Comparison of ENCODE assay signal across 21 cellular contexts in genomic region chr17:37740861-37741260, GRCh38. TPM values are rescaled to one million over a fixed set of nuclear protein-coding genes. Genes with fewer than 3 reads are reported as not detected.
A peak's percentile ranks its signal among the peaks of the same experiment; 100 is the strongest.
DNase-seq lines count a peak whose midpoint lies in the region; ATAC-seq, FAIRE-seq and TF ChIP-seq lines count a peak whose summit lies in the region.
"Had no signal": no experiment of that assay in that cellular context is flagged by ENCODE, and none has a peak within 500 bp of the region (broad histone marks: within the 10 kb centered on the region; RNA-seq: fewer than 3 reads in every experiment).

No MANE protein-coding gene starts in this region.

- POLR2A ChIA-PET in A549 (lab: Yijun Ruan, JAX) = no interaction called here
- POLR2A ChIA-PET in RWPE1 (lab: Yijun Ruan, JAX; ENCODE audit: low non-redundant PET) = interaction anchor here (0.7 kb wide), 1 partner anchor 168 kb away, joined by 3 read pairs; no protein-coding TSS in a partner anchor

- H3K4me2 ChIP-seq in A549 (peak overlapping the region; percentile 90), OCI-LY3 (ENCODE audit: low read length) (peak overlapping the region; percentile 96)
- H3K4me2 ChIP-seq: BLaER1 treated with 17β-estradiol and CSF1 and Interleukin-3, amounts not matched to agents 10 nM and 100 nM had no signal

- DNase-seq in A549 (ENCODE audit: low read depth in 1 of 2, low spot score in 1 of 2) = no peak
- no peak for DNase-seq in RWPE1 (ENCODE audit: low spot score)
- DNase-seq in DMS53 (lab: John Stamatoyannopoulos, UW) = no peak
- DNase-seq: CD8-positive, alpha-beta memory T cell; GF-D8; H9; KG1; NCI-H1436; NCI-H2029; NCI-H2171; NCI-H446 treated with DMSO at 0.1 percent for 48 hours; NK-92 treated with Interleukin-12 subunit alpha and Interleukin-12 subunit beta, amount 100 ng/mL, for 24 hours; PC-9 had no signal

- H3K4me1 Mint-ChIP-seq in nephron = peaks cover 5% of the 10 kb centered on the region

- H3K4me1 ChIP-seq in A549 (peaks cover 44% of the 10 kb centered on the region), OCI-LY3 (ENCODE audit: low read length) (peaks cover 13% of the 10 kb centered on the region), endocrine pancreas (ENCODE audit: control insufficient read depth, insufficient read depth, low read length) (peaks cover 7% of the 10 kb centered on the region)

- FAIRE-seq in A549 (lab: Jason Lieb, UNC) = no peak
- FAIRE-seq: A204.1 had no signal

- peaks cover 41% of the 10 kb centered on the region for H4K20me1 ChIP-seq in OCI-LY3 (ENCODE audit: insufficient read depth, low read length)

- peaks cover 97% of the 10 kb centered on the region for H3K27me3 Mint-ChIP-seq in nephron (ENCODE audit: low read depth)

- H3K4me3 ChIP-seq in A549 (peak overlapping the region; percentile 67), OCI-LY3 (ENCODE audit: low read length) (peak overlapping the region; percentile 95), endocrine pancreas (ENCODE audit: control insufficient read depth, insufficient read depth, low read length) (peak overlapping the region; percentile 77)
- H3K4me3 ChIP-seq: BLaER1 treated with 17β-estradiol and CSF1 and Interleukin-3, amounts not matched to agents 10 nM and 100 nM; PC-9; SJSA1 had no signal

- H3K27ac ChIP-seq in A549 (peak overlapping the region in 1 of 2 experiments; percentile 81; a peak in 3 of 6 replicates), OCI-LY3 (ENCODE audit: low read length) (no peak overlapping the region), RWPE1 (no peak overlapping the region)
- H3K27ac ChIP-seq: BLaER1 treated with 17β-estradiol and CSF1 and Interleukin-3, amounts not matched to agents 10 nM and 100 nM; PC-9; SJSA1 had no signal

- H3K9me3 ChIP-seq in A549 = no peaks in the 10 kb centered on the region
- H3K9me3 ChIP-seq in OCI-LY3 (ENCODE audit: insufficient read depth, low read length) = no peaks in the 10 kb centered on the region
- no peaks in the 10 kb centered on the region for H3K9me3 ChIP-seq in endocrine pancreas (ENCODE audit: control insufficient read depth, low read length)

- 5% methylated on average over 4 of the region's 4 CpGs for WGBS in A549 (ENCODE audit: missing lambda C conversion rate)

- no peaks in the 10 kb centered on the region for H3K9me3 Mint-ChIP-seq in nephron
- H3K9me3 Mint-ChIP-seq: CD8-positive, alpha-beta memory T cell had no signal

- TF ChIP-seq CTCF in A549 (IDR thresholded peaks at IDR 0.05) (no peak), OCI-LY3 (IDR thresholded peaks at IDR 0.05; ENCODE audit: low read depth, low read length) (no peak), nephron (IDR thresholded peaks at IDR 0.05; ENCODE audit: unreplicated experiment in 3 of 3) (no peak), RWPE1 (conservative IDR thresholded peaks at IDR 0.05; ENCODE audit: low read depth) (no peak)

- CTCF ChIA-PET in A549 (lab: Yijun Ruan, JAX) = interaction anchor here (0.6 to 10.3 kb wide), 7 partner anchors 16 to 368 kb away, joined by 3 to 60 read pairs (median 20); no protein-coding TSS in a partner anchor
- CTCF ChIA-PET in RWPE1 (lab: Yijun Ruan, JAX) = no interaction called here

- no peak for TF ChIP-seq RAD21 in A549 (conservative IDR thresholded peaks at IDR 0.05 in 1 of 2, IDR thresholded peaks at IDR 0.05 in 1 of 2)

- H3K4me3 Mint-ChIP-seq in nephron = peak overlapping the region; percentile 80 to 88 (median 86)

- ATAC-seq in A549 (no peak), HG03520 (IDR thresholded peaks at IDR 0.05; ENCODE audit: unreplicated experiment) (no peak), HG03521 (IDR thresholded peaks at IDR 0.05; ENCODE audit: unreplicated experiment) (no peak)

- H3K36me3 Mint-ChIP-seq in nephron (ENCODE audit: low read depth) = peaks cover 27% of the 10 kb centered on the region
- H3K36me3 Mint-ChIP-seq: CD8-positive, alpha-beta memory T cell had no signal

- H3K79me2 ChIP-seq in OCI-LY3 (ENCODE audit: low read length) = peaks cover 94% of the 10 kb centered on the region

- H3K36me3 ChIP-seq in OCI-LY3 (replicated peaks; ENCODE audit: low read depth, low read length) = peaks cover 45% of the 10 kb centered on the region
- peaks cover 3% of the 10 kb centered on the region for H3K36me3 ChIP-seq in endocrine pancreas (ENCODE audit: control insufficient read depth, insufficient read depth, low read length)
- H3K36me3 ChIP-seq: SJSA1 had no signal

- TF ChIP-seq POLR2A in A549 (IDR thresholded peaks at IDR 0.05; ENCODE audit: low read length) = no peak

- TF ChIP-seq EP300 in A549 (IDR thresholded peaks at IDR 0.05) = no peak

- H3K9ac ChIP-seq in OCI-LY3 (ENCODE audit: low read length) (peak overlapping the region; percentile 97), endocrine pancreas (ENCODE audit: control insufficient read depth, insufficient read depth, low read length) (no peak overlapping the region)
- H3K9ac ChIP-seq: BLaER1 treated with 17β-estradiol and CSF1 and Interleukin-3, amounts not matched to agents 10 nM and 100 nM had no signal

- no peak overlapping the region for H2AFZ ChIP-seq in OCI-LY3 (ENCODE audit: low read depth, low read length)
- H2AFZ ChIP-seq: PC-9 had no signal

- peak overlapping the region; percentile 78 to 96 (median 81) for H3K27ac Mint-ChIP-seq in nephron
- H3K27ac Mint-ChIP-seq: CD8-positive, alpha-beta memory T cell; H9 had no signal

- H3K27me3 ChIP-seq in OCI-LY3 (ENCODE audit: low read depth, low read length) (no peaks in the 10 kb centered on the region), endocrine pancreas (ENCODE audit: control insufficient read depth, insufficient read depth, low read length) (no peaks in the 10 kb centered on the region)

TF ChIP-seq in A549, 52 proteins besides CTCF, POLR2A, EP300 and RAD21:
- TF ChIP-seq HDAC2 (IDR thresholded peaks at IDR 0.05) (no peak), FOXS1 (CRISPR knock-in tag; IDR thresholded peaks at IDR 0.05) (no peak), CEBPB (IDR thresholded peaks at IDR 0.05) (peak; percentile 34 to 42; a peak in 2 of 4 replicates), ZNF302 (CRISPR knock-in tag; IDR thresholded peaks at IDR 0.05) (no peak), HES2 (IDR thresholded peaks at IDR 0.05) (no peak), REST (IDR thresholded peaks at IDR 0.05) (no peak)
- TF ChIP-seq, protein P1, sequence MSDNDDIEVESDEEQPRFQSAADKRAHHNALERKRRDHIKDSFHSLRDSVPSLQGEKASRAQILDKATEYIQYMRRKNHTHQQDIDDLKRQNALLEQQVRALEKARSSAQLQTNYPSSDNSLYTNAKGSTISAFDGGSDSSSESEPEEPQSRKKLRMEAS (IDR thresholded peaks at IDR 0.05) = no peak
TF ChIP-seq in A549: peak in this region for 1.

RNA-seq across cellular contexts. Expression of gene HNF1B, which starts 4.0 kb away (rescaled TPM):
- polyA plus RNA-seq in A549 (2011; rRNA removed) (13.3 and 17.0 TPM in 2 replicates), A549 (2017; fragmentation: RNase III; extraction: RNeasy Plus Mini Kit Qiagen cat#74134 plus additional on column Dnase treatment) (19.5 to 21.3 TPM (median 20.8 TPM) in 3 replicates)
- 14.1 and 16.8 TPM in 2 replicates for polyA plus RNA-seq in A549 (2012; cell fraction: cytosol; rRNA removed)
- 20.1 and 21.2 TPM in 2 replicates for polyA plus RNA-seq in A549 (2012; cell fraction: nucleus; rRNA removed)
- polyA minus RNA-seq in A549 (2011; rRNA and poly(A)+ RNA removed) = 23.9 and 28.2 TPM in 2 replicates
- polyA plus RNA-seq: CD8-positive, alpha-beta memory T cell had no signal
